In the genomic region with DNA sequence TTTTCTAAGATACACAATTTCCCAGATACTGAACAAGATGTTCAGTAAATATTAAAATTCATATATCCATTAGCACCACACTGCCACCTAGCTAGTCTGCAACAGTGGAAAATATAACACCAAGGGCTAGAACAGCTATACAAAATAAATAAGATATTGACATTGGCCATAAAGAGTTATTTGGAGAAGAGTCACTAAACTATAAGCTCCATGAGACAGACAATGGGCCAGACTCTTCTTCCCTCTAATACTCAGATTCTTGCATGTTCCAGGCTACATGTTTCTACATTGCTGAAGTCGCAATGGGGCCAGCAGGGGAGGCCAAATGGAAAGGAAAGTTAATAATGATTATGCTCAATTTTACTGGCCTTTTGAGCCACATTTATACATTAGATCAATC, we compare ENCODE assay signal across 16 cellular contexts. TPM values are rescaled to one million over a fixed set of nuclear protein-coding genes. Genes with fewer than 3 reads are reported as not detected.
A peak's percentile ranks its signal among the peaks of the same experiment; 100 is the strongest.
DNase-seq lines count a peak whose midpoint lies in the region; ATAC-seq and TF ChIP-seq lines count a peak whose summit lies in the region.
"Had no signal": no experiment of that assay in that cellular context is flagged by ENCODE, and none has a peak within 500 bp of the region (broad histone marks: within the 10 kb centered on the region; RNA-seq: fewer than 3 reads in every experiment).

No MANE protein-coding gene starts in this region.

- H3K27me3 ChIP-seq in Loucy (ENCODE audit: insufficient read depth, low read length, poor library complexity, severe bottlenecking), result no peaks in the 10 kb centered on the region
- no peaks in the 10 kb centered on the region for H3K27me3 ChIP-seq in brain microvascular endothelial cell (replicated peaks)
- H3K27me3 ChIP-seq in right lobe of liver, result no peaks in the 10 kb centered on the region

- H3F3A ChIP-seq in Loucy (ENCODE audit: low read depth), result no peaks in the 10 kb centered on the region

- no peaks in the 10 kb centered on the region for H4K20me1 ChIP-seq in Loucy (ENCODE audit: insufficient read depth, low read length, poor library complexity, severe bottlenecking)

- in situ Hi-C loops in brain microvascular endothelial cell (cut with HindIII; ENCODE audit: low pct_ligation_motif_present, low sequenced_read_pairs), result no loop called here

- no peak overlapping the region for H3K4me3 ChIP-seq in Loucy (ENCODE audit: low read length, poor library complexity, severe bottlenecking)
- no peak overlapping the region for H3K4me3 ChIP-seq in brain microvascular endothelial cell (ENCODE audit: low read depth, low read length)
- no peak overlapping the region for H3K4me3 ChIP-seq in right lobe of liver
- H3K4me3 ChIP-seq: K562 had no signal

- TF ChIP-seq CTCF in AG09319 (IDR thresholded peaks at IDR 0.05; ENCODE audit: low read depth, low read length) (peak; percentile 12), Loucy (conservative IDR thresholded peaks at IDR 0.05; ENCODE audit: low read length) (peak; percentile 37), brain microvascular endothelial cell (IDR thresholded peaks at IDR 0.05; ENCODE audit: low read depth, low read length, missing control alignments) (peak; percentile 28), right lobe of liver (IDR thresholded peaks at IDR 0.05) (peak in 3 of 4 donors; percentile 19 to 26 (median 24))

- H3K27ac ChIP-seq in brain microvascular endothelial cell (no peak overlapping the region), right lobe of liver (no peak overlapping the region)

- 80% methylated on average over 1 of the region's 1 CpG for WGBS in right lobe of liver (ENCODE audit: insufficient coverage, low coverage, low lambda C conversion rate, missing lambda C conversion rate)

- H3K9me3 ChIP-seq in Loucy (ENCODE audit: insufficient read depth, low read depth, low read length) (no peaks in the 10 kb centered on the region), right lobe of liver (no peaks in the 10 kb centered on the region)

- DNase-seq in AG09319 (ENCODE audit: extremely low read depth, low read depth) (no peak), brain microvascular endothelial cell (no peak), right lobe of liver (no peak)
- no peak for DNase-seq in activated naive CD4-positive, alpha-beta T cell (lab: John Stamatoyannopoulos, UW)
- DNase-seq: activated CD4-positive, alpha-beta T cell treated with anti-CD3 and anti-CD28 coated beads for 4 hours; CD4-positive, alpha-beta T cell; GF-D8; NCI-H187; stimulated activated CD4-positive, alpha-beta T cell treated with anti-CD3 and anti-CD28 coated beads, Interleukin-4, amount 100 ng/mL, for 4 hours; stimulated activated naive CD4-positive, alpha-beta T cell; T-cell had no signal

- H3K9ac ChIP-seq in Loucy (ENCODE audit: low read depth, low read length, poor library complexity, severe bottlenecking), result no peak overlapping the region

- intact Hi-C loops in right lobe of liver (cut with DNase I), result no loop called here

- no peaks in the 10 kb centered on the region for H3K4me1 ChIP-seq in Loucy (ENCODE audit: insufficient read depth, low read length, poor library complexity, severe bottlenecking)
- no peaks in the 10 kb centered on the region for H3K4me1 ChIP-seq in right lobe of liver

- no peak for TF ChIP-seq POLR2A in right lobe of liver (IDR thresholded peaks at IDR 0.05)
- TF ChIP-seq POLR2A in GM18505 (IDR thresholded peaks at IDR 0.05; ENCODE audit: borderline replicate concordance, extremely low read depth, insufficient read depth, insufficient read length), result no peak

- H3K36me3 ChIP-seq in Loucy (ENCODE audit: insufficient read depth, low read length), result no peaks in the 10 kb centered on the region
- no peaks in the 10 kb centered on the region for H3K36me3 ChIP-seq in brain microvascular endothelial cell (replicated peaks)
- no peaks in the 10 kb centered on the region for H3K36me3 ChIP-seq in right lobe of liver

- H3K4me2 ChIP-seq in Loucy (ENCODE audit: low read depth, low read length, poor library complexity, severe bottlenecking), result no peak overlapping the region

- ATAC-seq in right lobe of liver, result no peak
- ATAC-seq in GM18868 (IDR thresholded peaks at IDR 0.05; ENCODE audit: unreplicated experiment), result no peak
- no peak for ATAC-seq in HG03439 (IDR thresholded peaks at IDR 0.05; ENCODE audit: unreplicated experiment)
- no peak for ATAC-seq in GM18505 (IDR thresholded peaks at IDR 0.05; ENCODE audit: unreplicated experiment)
- ATAC-seq: K562, T-cell had no signal

- H3K9me2 ChIP-seq in Loucy (replicated peaks; ENCODE audit: low read depth, low read length), result no peaks in the 10 kb centered on the region

- H2AFZ ChIP-seq in Loucy (ENCODE audit: low read length), result no peak overlapping the region

- H3K79me2 ChIP-seq in Loucy (ENCODE audit: insufficient read depth, low read length), result no peaks in the 10 kb centered on the region

RNA-seq across cellular contexts. Expression of gene SPATA6, which starts 21.5 kb away (rescaled TPM):
- 1 to 10 TPM; 2.5 to 8.4 (median 4.5) TPM for total RNA-seq in right lobe of liver
